ENCODE assay signal across 8 cellular contexts in the genomic region with DNA sequence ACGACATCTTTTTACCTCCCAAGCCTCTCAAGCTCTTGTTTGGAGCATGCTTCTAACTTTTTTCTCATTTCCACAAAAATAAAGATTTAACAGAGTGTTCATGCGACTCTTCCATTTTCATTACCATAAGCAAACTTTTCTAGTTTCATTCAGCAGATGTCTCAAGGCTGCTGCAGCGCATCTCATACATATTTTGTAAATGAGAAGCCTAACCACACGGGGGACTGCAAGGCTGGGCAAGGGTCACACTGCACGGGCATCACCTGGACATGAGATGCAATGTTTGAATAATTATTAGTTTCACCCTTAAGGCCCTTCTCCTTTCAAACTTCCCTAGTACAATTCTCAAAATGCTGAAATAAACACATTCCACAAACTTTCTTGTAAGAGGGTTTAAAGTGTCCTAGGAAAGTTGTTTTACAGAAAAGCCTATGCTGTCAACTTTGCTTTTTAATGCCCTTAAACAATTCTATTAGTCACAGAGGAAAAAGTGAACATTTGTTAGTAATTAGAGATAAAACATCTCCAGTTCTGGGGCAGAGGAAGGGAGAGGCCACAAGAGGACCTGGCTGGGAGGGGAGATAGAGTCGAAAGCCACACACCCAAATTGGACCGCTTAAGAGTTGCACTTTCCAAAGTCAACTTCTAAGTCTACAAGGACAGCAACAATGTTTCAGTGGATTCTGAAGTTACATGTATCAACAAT. TPM values are rescaled to one million over a fixed set of nuclear protein-coding genes. Genes with fewer than 3 reads are reported as not detected.
DNase-seq lines count a peak whose midpoint lies in the region; ATAC-seq and TF ChIP-seq lines count a peak whose summit lies in the region.

No MANE protein-coding gene starts in this region.

- DNase-seq in GM12864 (ENCODE audit: low read depth) (no peak), OCI-M1 (lab: John Stamatoyannopoulos, UW) (peak; percentile 64), coronary artery (ENCODE audit: low spot score) (peak; percentile 9), 8988T (no peak), NCI-H524 treated with DMSO at 0.1 percent for 48 hours (lab: John Stamatoyannopoulos, UW) (no peak)
- no peak for DNase-seq in effector memory CD4-positive, alpha-beta T cell

- peak; percentile 9 for TF ChIP-seq CTCF in GM12864 (IDR thresholded peaks at IDR 0.05; ENCODE audit: low read depth, low read length, missing control alignments)
- TF ChIP-seq CTCF in coronary artery (IDR thresholded peaks at IDR 0.05) = no peak

- peak overlapping the region; percentile 54 to 77 for H3K27ac ChIP-seq in coronary artery
- no peak overlapping the region for H3K27ac ChIP-seq in effector memory CD4-positive, alpha-beta T cell (ENCODE audit: insufficient read depth, low read length, poor library complexity, severe bottlenecking)

- H3K27me3 ChIP-seq in mononuclear cell (ENCODE audit: insufficient read depth, low read length) = no peaks in the 10 kb centered on the region
- H3K27me3 ChIP-seq in effector memory CD4-positive, alpha-beta T cell (replicated peaks; ENCODE audit: control insufficient read depth, insufficient read depth, low read length, poor library complexity, severe bottlenecking) = no peaks in the 10 kb centered on the region

- peaks cover 43% of the 10 kb centered on the region for H3K4me1 ChIP-seq in mononuclear cell (ENCODE audit: insufficient read depth, low read length)
- peaks cover 14% of the 10 kb centered on the region for H3K4me1 ChIP-seq in effector memory CD4-positive, alpha-beta T cell (ENCODE audit: control insufficient read depth, insufficient read depth, low read length, poor library complexity, severe bottlenecking)

- H3K36me3 ChIP-seq in effector memory CD4-positive, alpha-beta T cell (ENCODE audit: control insufficient read depth, insufficient read depth, low read length) = no peaks in the 10 kb centered on the region

- H3K4me3 ChIP-seq in GM12864 (ENCODE audit: low read depth, low read length) = peak overlapping the region; percentile 84
- peak overlapping the region; percentile 81 for H3K4me3 ChIP-seq in coronary artery
- H3K4me3 ChIP-seq in mononuclear cell (ENCODE audit: low read length) = peak overlapping the region; percentile 66
- H3K4me3 ChIP-seq in effector memory CD4-positive, alpha-beta T cell (ENCODE audit: insufficient read depth, low read depth, low read length, poor library complexity, severe bottlenecking) = no peak overlapping the region

- ATAC-seq in HG02852 (IDR thresholded peaks at IDR 0.05; ENCODE audit: unreplicated experiment) = no peak

- no peaks in the 10 kb centered on the region for H3K9me3 ChIP-seq in mononuclear cell (ENCODE audit: low read depth, low read length)
- H3K9me3 ChIP-seq in effector memory CD4-positive, alpha-beta T cell (ENCODE audit: control insufficient read depth, low read length) = no peaks in the 10 kb centered on the region

RNA-seq across cellular contexts. Expression of gene DENND1A, which starts 1.3 kb away (rescaled TPM):
- total RNA-seq in mononuclear cell = 35.6 TPM

Comparison
In these comparisons a context has a peak if more than half of its experiments do, and no peak if none do; other contexts are left out.
1. DNase-seq: peak in OCI-M1 (single experiment) and coronary artery (single experiment); none in GM12864 (single experiment), 8988T (single experiment), effector memory CD4-positive, alpha-beta T cell (0 of 3) and NCI-H524 treated with DMSO at 0.1 percent for 48 hours (single experiment).